18 cellular contexts compared by ENCODE assay signal in genomic region chr21:25579402-25580016, GRCh38. TPM values are rescaled to one million over a fixed set of nuclear protein-coding genes. Genes with fewer than 3 reads are reported as not detected.
DNase-seq lines count a peak whose midpoint lies in the region; ATAC-seq and TF ChIP-seq lines count a peak whose summit lies in the region.
"Had no signal": no experiment of that assay in that cellular context is flagged by ENCODE, and none has a peak within 500 bp of the region (broad histone marks: within the 10 kb centered on the region; RNA-seq: fewer than 3 reads in every experiment).

No MANE protein-coding gene starts in this region.

- TF ChIP-seq CTCF in psoas muscle (IDR thresholded peaks at IDR 0.05) (no peak), mesothelial cell of epicardium (IDR thresholded peaks at IDR 0.05; ENCODE audit: unreplicated experiment) (no peak)

- H4K8ac ChIP-seq in mesenchymal stem cell (ENCODE audit: low read length) = no peak overlapping the region

- intact Hi-C loops in psoas muscle (cut with DNase I) = no loop called here

- H3K4me3 Mint-ChIP-seq in activated T-cell treated with anti-CD3 and anti-CD28 coated beads, Interleukin-2, amount 50 U/mL, for 24 hours = no peak overlapping the region
- H3K4me3 Mint-ChIP-seq in activated naive CD8-positive, alpha-beta T cell = no peak overlapping the region
- H3K4me3 Mint-ChIP-seq in mesothelial cell of epicardium = no peak overlapping the region

- no peaks in the 10 kb centered on the region for H3K27me3 ChIP-seq in mesenchymal stem cell (ENCODE audit: control insufficient read depth in 1 of 2, insufficient read depth in 1 of 2, low read length in 2 of 2)
- no peaks in the 10 kb centered on the region for H3K27me3 ChIP-seq in psoas muscle (ENCODE audit: insufficient read depth in 3 of 3, low read length in 2 of 3)

- H3K9ac ChIP-seq in mesenchymal stem cell (ENCODE audit: low read length) = no peak overlapping the region

- no peak overlapping the region for H3K23ac ChIP-seq in mesenchymal stem cell (ENCODE audit: low read length in 2 of 2)

- peaks cover 12% of the 10 kb centered on the region for H3K79me1 ChIP-seq in mesenchymal stem cell (replicated peaks; ENCODE audit: low read length, poor library complexity, severe bottlenecking)

- H3K4ac ChIP-seq in mesenchymal stem cell (ENCODE audit: low read depth in 1 of 2, low read length in 2 of 2) = no peak overlapping the region

- no peak overlapping the region for H2BK15ac ChIP-seq in mesenchymal stem cell (ENCODE audit: low read depth, poor library complexity, severe bottlenecking)

- no peak overlapping the region for H2AK5ac ChIP-seq in mesenchymal stem cell (ENCODE audit: low read length, severe bottlenecking)

- H3K4me2 ChIP-seq in mesenchymal stem cell (ENCODE audit: low read length, poor library complexity, severe bottlenecking) = no peak overlapping the region

- H4K91ac ChIP-seq in mesenchymal stem cell (ENCODE audit: low read length) = no peak overlapping the region

- H3K18ac ChIP-seq in mesenchymal stem cell (ENCODE audit: low read depth in 1 of 2, low read length in 2 of 2) = no peak overlapping the region

- ATAC-seq in GM18858 (IDR thresholded peaks at IDR 0.05; ENCODE audit: unreplicated experiment) = peak; percentile 2
- ATAC-seq in psoas muscle = no peak
- ATAC-seq: HepG2 had no signal

- H3K4me1 ChIP-seq in mesenchymal stem cell (ENCODE audit: control insufficient read depth, insufficient read depth, low read depth, low read length) (peaks cover 3% of the 10 kb centered on the region), psoas muscle (no peaks in the 10 kb centered on the region)

- DNase-seq in activated T-cell treated with anti-CD3 and anti-CD28 coated beads, Interleukin-2, amount 50 U/mL, for 24 hours = no peak
- DNase-seq in activated T-cell treated with anti-CD3 and anti-CD28 coated beads, Interleukin-2, amount 50 U/mL, for 1 hour = no peak
- no peak for DNase-seq in mesenchymal stem cell
- DNase-seq in T-helper 2 cell = no peak
- DNase-seq in psoas muscle = no peak
- DNase-seq in mesothelial cell of epicardium (ENCODE audit: low spot score in 2 of 2, unreplicated experiment in 2 of 2) = no peak
- DNase-seq: C1 segment of cervical spinal cord; DMS 273 treated with DMSO at 0.1 percent for 48 hours; H7; KG1; NCI-H1417 treated with DMSO at 0.1 percent for 48 hours; NCI-H1930; NK-92 treated with Interleukin-12 subunit alpha and Interleukin-12 subunit beta, amount 100 ng/mL, for 24 hours; OCI-M1; RPMI8226 had no signal

- peaks cover 80% of the 10 kb centered on the region for H3K36me3 Mint-ChIP-seq in activated T-cell treated with anti-CD3 and anti-CD28 coated beads, Interleukin-2, amount 50 U/mL, for 24 hours (ENCODE audit: low read depth)
- peaks cover 29% of the 10 kb centered on the region for H3K36me3 Mint-ChIP-seq in activated naive CD8-positive, alpha-beta T cell
- H3K36me3 Mint-ChIP-seq in mesothelial cell of epicardium = peaks cover 23% of the 10 kb centered on the region

- H3K4me3 ChIP-seq in mesenchymal stem cell (ENCODE audit: insufficient read depth in 1 of 2, low read depth in 1 of 2, low read length in 2 of 2) (no peak overlapping the region), psoas muscle (no peak overlapping the region)

- H3K9me3 Mint-ChIP-seq in activated T-cell treated with anti-CD3 and anti-CD28 coated beads, Interleukin-2, amount 50 U/mL, for 24 hours = no peaks in the 10 kb centered on the region
- H3K9me3 Mint-ChIP-seq in activated naive CD8-positive, alpha-beta T cell (ENCODE audit: low read depth) = no peaks in the 10 kb centered on the region
- no peaks in the 10 kb centered on the region for H3K9me3 Mint-ChIP-seq in mesothelial cell of epicardium

- H3K27me3 Mint-ChIP-seq in activated T-cell treated with anti-CD3 and anti-CD28 coated beads, Interleukin-2, amount 50 U/mL, for 24 hours = no peaks in the 10 kb centered on the region
- no peaks in the 10 kb centered on the region for H3K27me3 Mint-ChIP-seq in activated naive CD8-positive, alpha-beta T cell
- no peaks in the 10 kb centered on the region for H3K27me3 Mint-ChIP-seq in mesothelial cell of epicardium (ENCODE audit: low read depth)

- H3K14ac ChIP-seq in mesenchymal stem cell (ENCODE audit: low read length in 2 of 2) = no peak overlapping the region

- 100% methylated on average over 1 of the region's 3 CpGs for WGBS in mesenchymal stem cell
- whole genome bisulfite sequencing in psoas muscle, 3 donors = 64 to 66% (median 65%) methylated on average over 3 of the region's 3 CpGs

- H3K36me3 ChIP-seq in mesenchymal stem cell (ENCODE audit: control insufficient read depth in 1 of 2, insufficient read depth in 2 of 2, low read depth in 1 of 2, low read length in 2 of 2) (peaks cover 0 to 21% of the 10 kb centered on the region in 2 experiments), psoas muscle (ENCODE audit: insufficient read depth in 1 of 2, low read depth in 1 of 2) (peaks cover 0 to 22% of the 10 kb centered on the region in 2 donors)

- peak overlapping the region; percentile 8 for H2BK5ac ChIP-seq in mesenchymal stem cell (ENCODE audit: low read depth, low read length, poor library complexity, severe bottlenecking)

- H3K27ac Mint-ChIP-seq in activated T-cell treated with anti-CD3 and anti-CD28 coated beads, Interleukin-2, amount 50 U/mL, for 24 hours = peak overlapping the region; percentile 95
- H3K27ac Mint-ChIP-seq in activated naive CD8-positive, alpha-beta T cell = peak overlapping the region; percentile 35
- no peak overlapping the region for H3K27ac Mint-ChIP-seq in mesothelial cell of epicardium

- no peak overlapping the region for H3K27ac ChIP-seq in mesenchymal stem cell (ENCODE audit: low read length, poor library complexity, severe bottlenecking)
- no peak overlapping the region for H3K27ac ChIP-seq in psoas muscle

- H2BK120ac ChIP-seq in mesenchymal stem cell (ENCODE audit: low read depth, low read length) = no peak overlapping the region

- no peaks in the 10 kb centered on the region for H3K9me3 ChIP-seq in mesenchymal stem cell (ENCODE audit: control insufficient read depth, low read length)
- no peaks in the 10 kb centered on the region for H3K9me3 ChIP-seq in psoas muscle

- peaks cover 65% of the 10 kb centered on the region for H3K4me1 Mint-ChIP-seq in activated T-cell treated with anti-CD3 and anti-CD28 coated beads, Interleukin-2, amount 50 U/mL, for 24 hours (ENCODE audit: low read depth)
- H3K4me1 Mint-ChIP-seq in activated naive CD8-positive, alpha-beta T cell (ENCODE audit: low read depth) = peaks cover 64% of the 10 kb centered on the region
- no peaks in the 10 kb centered on the region for H3K4me1 Mint-ChIP-seq in mesothelial cell of epicardium

- no peak overlapping the region for H2BK12ac ChIP-seq in mesenchymal stem cell (ENCODE audit: low read length in 2 of 2)

- no peak overlapping the region for H2AFZ ChIP-seq in mesenchymal stem cell (ENCODE audit: low read depth, low read length)

RNA-seq across cellular contexts. Expression of gene MRPL39, which starts 27.8 kb away (rescaled TPM):
- 25.8 TPM for polyA plus RNA-seq in mesenchymal stem cell (2013, experiment 1 of 2)
- 27.0 TPM for polyA plus RNA-seq in mesenchymal stem cell (2013, experiment 2 of 2)
- total RNA-seq in psoas muscle (10 to 100 TPM; 40.5 to 44.5 (median 42.0) TPM), mesothelial cell of epicardium (21.4 to 26.4 TPM (median 23.8 TPM) in 3 replicates)
- 10 to 100 TPM; 49.5 to 75.0 (median 52.6) TPM for polyA plus RNA-seq in psoas muscle

RNA-seq across cellular contexts. Expression of gene JAM2, which starts 59.5 kb away (rescaled TPM):
- polyA plus RNA-seq in mesenchymal stem cell (2013, experiment 1 of 2) = 0.06 TPM
- polyA plus RNA-seq in mesenchymal stem cell (2013, experiment 2 of 2) = 0.12 TPM
- 10 to 100 TPM in 1 of 4 donors, 1 to 10 TPM in 3; 4.4 to 17.1 (median 7.2) TPM for total RNA-seq in psoas muscle
- 1 to 10 TPM; 3.6 to 4.7 (median 4.3) TPM for polyA plus RNA-seq in psoas muscle
- total RNA-seq in mesothelial cell of epicardium = 4.1 to 4.8 TPM (median 4.2 TPM) in 3 replicates
- total RNA-seq: HepG2 had no signal
